ENCODE assay signal across 9 cellular contexts in genomic region chr7:20784311-20785210, GRCh38. TPM values are rescaled to one million over a fixed set of nuclear protein-coding genes. Genes with fewer than 3 reads are reported as not detected.
DNase-seq lines count a peak whose midpoint lies in the region; ATAC-seq and TF ChIP-seq lines count a peak whose summit lies in the region.
"Had no signal": no experiment of that assay in that cellular context is flagged by ENCODE, and none has a peak within 500 bp of the region (broad histone marks: within the 10 kb centered on the region; RNA-seq: fewer than 3 reads in every experiment).

No MANE protein-coding gene starts in this region.

- H3K4me1 Mint-ChIP-seq in activated T-helper 17 cell treated with anti-CD3 and anti-CD28 coated beads, Interleukin-2, amount 50 U/mL, for 72 hours = peaks cover 5% of the 10 kb centered on the region
- H3K4me1 Mint-ChIP-seq in CD4-positive, alpha-beta T cell (ENCODE audit: low read depth) = peaks cover 28% of the 10 kb centered on the region
- peaks cover 27% of the 10 kb centered on the region for H3K4me1 Mint-ChIP-seq in osteocyte (ENCODE audit: unreplicated experiment)

- intact Hi-C loops in right lobe of liver (cut with DNase I) = no loop called here
- intact Hi-C loops in CD4-positive, alpha-beta T cell (cut with DNase I, micrococcal nuclease) = no loop called here

- H3K4me1 ChIP-seq in ACC112 (ENCODE audit: control insufficient read depth, insufficient read depth, low read length, unreplicated experiment) = no peaks in the 10 kb centered on the region
- H3K4me1 ChIP-seq in right lobe of liver = peaks cover 0 to 26% (median 0%) of the 10 kb centered on the region in 4 donors

- peaks cover 3% of the 10 kb centered on the region for H3K9me3 Mint-ChIP-seq in activated T-helper 17 cell treated with anti-CD3 and anti-CD28 coated beads, Interleukin-2, amount 50 U/mL, for 72 hours
- no peaks in the 10 kb centered on the region for H3K9me3 Mint-ChIP-seq in CD4-positive, alpha-beta T cell
- no peaks in the 10 kb centered on the region for H3K9me3 Mint-ChIP-seq in osteocyte (ENCODE audit: unreplicated experiment)

- peaks cover 100% of the 10 kb centered on the region for H3K27me3 ChIP-seq in ACC112 (ENCODE audit: insufficient read depth, low read length)
- peaks cover 13 to 65% of the 10 kb centered on the region in 2 donors for H3K27me3 ChIP-seq in right lobe of liver
- H3K27me3 ChIP-seq in CD4-positive, alpha-beta T cell (ENCODE audit: control insufficient read depth, insufficient read depth, low read length) = peaks cover 92% of the 10 kb centered on the region

- H3K4me3 ChIP-seq in ACC112 (ENCODE audit: low read depth, low read length) = peak overlapping the region; percentile 55
- H3K4me3 ChIP-seq in right lobe of liver = no peak overlapping the region

- no peak overlapping the region for H3K27ac ChIP-seq in ACC112 (ENCODE audit: low read depth, low read length)
- H3K27ac ChIP-seq in right lobe of liver = no peak overlapping the region
- H3K27ac ChIP-seq in CD4-positive, alpha-beta T cell (ENCODE audit: low read depth, low read length) = no peak overlapping the region

- peaks cover 14% of the 10 kb centered on the region for H3K36me3 Mint-ChIP-seq in activated T-helper 17 cell treated with anti-CD3 and anti-CD28 coated beads, Interleukin-2, amount 50 U/mL, for 72 hours (ENCODE audit: low read depth)
- peaks cover 3% of the 10 kb centered on the region for H3K36me3 Mint-ChIP-seq in CD4-positive, alpha-beta T cell (ENCODE audit: low read depth)
- H3K36me3 Mint-ChIP-seq in osteocyte (ENCODE audit: unreplicated experiment) = no peaks in the 10 kb centered on the region

- 3% methylated on average over 12 of the region's 107 CpGs for WGBS in right lobe of liver (ENCODE audit: insufficient coverage, low coverage, low lambda C conversion rate, missing lambda C conversion rate)

- no peak for TF ChIP-seq CTCF in GM20000 (IDR thresholded peaks at IDR 0.05; ENCODE audit: extremely low read depth, missing control alignments)
- TF ChIP-seq CTCF in right lobe of liver (IDR thresholded peaks at IDR 0.05) = no peak
- no peak for TF ChIP-seq CTCF in CD4-positive, alpha-beta T cell (IDR thresholded peaks at IDR 0.05)
- TF ChIP-seq CTCF in osteocyte (IDR thresholded peaks at IDR 0.05) = no peak

- H3K27me3 Mint-ChIP-seq in activated T-helper 17 cell treated with anti-CD3 and anti-CD28 coated beads, Interleukin-2, amount 50 U/mL, for 72 hours = peaks cover 63% of the 10 kb centered on the region
- peaks cover 88% of the 10 kb centered on the region for H3K27me3 Mint-ChIP-seq in CD4-positive, alpha-beta T cell
- peaks cover 80% of the 10 kb centered on the region for H3K27me3 Mint-ChIP-seq in osteocyte (ENCODE audit: unreplicated experiment)

- H3K27ac Mint-ChIP-seq in activated T-helper 17 cell treated with anti-CD3 and anti-CD28 coated beads, Interleukin-2, amount 50 U/mL, for 72 hours = peak overlapping the region; percentile 39
- H3K27ac Mint-ChIP-seq in CD4-positive, alpha-beta T cell = no peak overlapping the region
- H3K27ac Mint-ChIP-seq in osteocyte (ENCODE audit: unreplicated experiment) = no peak overlapping the region

- H3K36me3 ChIP-seq in ACC112 (ENCODE audit: insufficient read depth, low read length) = no peaks in the 10 kb centered on the region
- no peaks in the 10 kb centered on the region for H3K36me3 ChIP-seq in right lobe of liver

- no peaks in the 10 kb centered on the region for H3K79me2 ChIP-seq in ACC112 (ENCODE audit: control insufficient read depth, insufficient read depth, low read length, unreplicated experiment)

- DNase-seq in GM20000 (ENCODE audit: low spot score) (peak; percentile 68), right lobe of liver (peak in 1 of 3 donors; percentile 23), medulla oblongata (ENCODE audit: extremely low spot score) (no peak), osteocyte (ENCODE audit: extremely low spot score, unreplicated experiment) (no peak)
- DNase-seq in CD4-positive, alpha-beta T cell = no peak

- peak overlapping the region; percentile 46 for H3K4me3 Mint-ChIP-seq in activated T-helper 17 cell treated with anti-CD3 and anti-CD28 coated beads, Interleukin-2, amount 50 U/mL, for 72 hours
- no peak overlapping the region for H3K4me3 Mint-ChIP-seq in CD4-positive, alpha-beta T cell
- no peak overlapping the region for H3K4me3 Mint-ChIP-seq in osteocyte (ENCODE audit: unreplicated experiment)

- no peak overlapping the region for H2AFZ ChIP-seq in ACC112 (ENCODE audit: low read length, unreplicated experiment)

- no peak for TF ChIP-seq POLR2A in right lobe of liver (IDR thresholded peaks at IDR 0.05)

- POLR2A ChIA-PET in CD4-positive, alpha-beta T cell (lab: Charles Lee) = no interaction called here

- no peak for ATAC-seq in activated T-helper 17 cell treated with anti-CD3 and anti-CD28 coated beads, Interleukin-2, amount 50 U/mL, for 72 hours (replicated peaks)
- ATAC-seq in right lobe of liver (peak in 3 of 4 donors; percentile 12 to 28 (median 19)), GM18870 (IDR thresholded peaks at IDR 0.05; ENCODE audit: unreplicated experiment) (no peak)
- ATAC-seq in CD4-positive, alpha-beta T cell (ENCODE audit: poor library complexity) = no peak

- CTCF ChIA-PET in CD4-positive, alpha-beta T cell (lab: Charles Lee) = no interaction called here

- H3K9me3 ChIP-seq in right lobe of liver = no peaks in the 10 kb centered on the region
- peaks cover 14% of the 10 kb centered on the region for H3K9me3 ChIP-seq in CD4-positive, alpha-beta T cell (ENCODE audit: control insufficient read depth, low read length)

RNA-seq across cellular contexts. Expression of gene SP8, which starts 2.1 kb away (rescaled TPM):
- not detected for total RNA-seq in activated T-helper 17 cell treated with anti-CD3 and anti-CD28 coated beads, Interleukin-2, amount 50 U/mL, for 72 hours
- total RNA-seq in right lobe of liver (not detected), osteocyte (not detected in 2 replicates)
- total RNA-seq in CD4-positive, alpha-beta T cell = not detected
- total RNA-seq: T-helper 1 cell treated with Interleukin-12 subunit alpha and Interleukin-12 subunit beta and Interleukin-4 antibody, amounts not matched to agents 30 ng/mL and 1 ng/mL, for 36 hours had no signal

Comparison
In these comparisons a context has a peak if more than half of its experiments do, and no peak if none do; other contexts are left out.
1. ATAC-seq: peak in right lobe of liver (3 of 4); none in activated T-helper 17 cell treated with anti-CD3 and anti-CD28 coated beads, Interleukin-2, amount 50 U/mL, for 72 hours (single experiment), CD4-positive, alpha-beta T cell (single experiment) and GM18870 (single experiment).